8 cellular contexts compared by ENCODE assay signal in genomic region chr9:84697494-84698114, GRCh38. TPM values are rescaled to one million over a fixed set of nuclear protein-coding genes. Genes with fewer than 3 reads are reported as not detected.
A peak's percentile ranks its signal among the peaks of the same experiment; 100 is the strongest.
DNase-seq lines count a peak whose midpoint lies in the region; ATAC-seq, FAIRE-seq and TF ChIP-seq lines count a peak whose summit lies in the region.

No MANE protein-coding gene starts in this region.

- intact Hi-C loops in activated CD4-positive, alpha-beta T cell treated with anti-CD3 and anti-CD28 coated beads for 36 hours (cut with DNase I, micrococcal nuclease), result loop anchor here (1.0 to 10.0 kb wide), 7 partner anchors 84 to 917 kb away; no protein-coding TSS in a partner anchor
- intact Hi-C loops in endothelial cell of umbilical vein (cut with micrococcal nuclease), result loop anchor here (1.0 to 10.0 kb wide), 6 partner anchors 83 to 1087 kb away; no protein-coding TSS in a partner anchor

- no peak overlapping the region for H3K4me2 ChIP-seq in endothelial cell of umbilical vein (ENCODE audit: insufficient read depth, low read length)

- no peak for TF ChIP-seq EP300 in suprapubic skin (IDR thresholded peaks at IDR 0.05)

- CTCF ChIA-PET in AG04450 (lab: Charles Lee) (interaction anchor here (1.4 to 2.0 kb wide), 2 partner anchors 84 to 913 kb away, joined by 7 to 9 read pairs; no protein-coding TSS in a partner anchor), endothelial cell of umbilical vein (lab: Charles Lee) (interaction anchor here (0.5 to 5.3 kb wide), 42 partner anchors 9 to 915 kb away, joined by 3 to 77 read pairs (median 4); no protein-coding TSS in a partner anchor)
- CTCF ChIA-PET in activated CD4-positive, alpha-beta T cell treated with anti-CD3 and anti-CD28 coated beads for 36 hours (lab: Charles Lee), result interaction anchor here (0.7 to 2.4 kb wide), 7 partner anchors 24 to 642 kb away, joined by 3 to 12 read pairs (median 5); no protein-coding TSS in a partner anchor

- H3K36me3 Mint-ChIP-seq in activated CD4-positive, alpha-beta T cell treated with anti-CD3 and anti-CD28 coated beads for 36 hours (ENCODE audit: low read depth), result no peaks in the 10 kb centered on the region
- peaks cover 2% of the 10 kb centered on the region for H3K36me3 Mint-ChIP-seq in mesothelial cell of epicardium

- dilution Hi-C loops in endothelial cell of umbilical vein (cut with MboI; ENCODE audit: extremely low pct_ligation_motif_present, low sequenced_read_pairs), result no loop called here

- H3K9me1 ChIP-seq in endothelial cell of umbilical vein (replicated peaks; ENCODE audit: control insufficient read depth, extremely low read depth, insufficient read depth, low read length), result no peaks in the 10 kb centered on the region

- H3K4me3 ChIP-seq in AG04450 (ENCODE audit: low read depth, low read length), result no peak overlapping the region
- H3K4me3 ChIP-seq in endothelial cell of umbilical vein (replicated peaks in 1 of 3; ENCODE audit: insufficient read depth in 1 of 3, low read depth in 1 of 3, low read length in 3 of 3), result no peak overlapping the region
- H3K4me3 ChIP-seq in suprapubic skin, result no peak overlapping the region

- no peak overlapping the region for H2AFZ ChIP-seq in endothelial cell of umbilical vein (ENCODE audit: low read depth, low read length)

- H3K9me3 ChIP-seq in AG04450 (ENCODE audit: control insufficient read depth, insufficient read depth, low read length) (peaks cover 3% of the 10 kb centered on the region; the same call in 1 of the 2 replicates), endothelial cell of umbilical vein (replicated peaks; ENCODE audit: control insufficient read depth, insufficient read depth, low read length) (no peaks in the 10 kb centered on the region), suprapubic skin (no peaks in the 10 kb centered on the region)

- H3K36me3 ChIP-seq in endothelial cell of umbilical vein (ENCODE audit: control insufficient read depth in 2 of 2, extremely low read depth in 1 of 2, insufficient read depth in 2 of 2, low read length in 2 of 2) (no peaks in the 10 kb centered on the region), suprapubic skin (no peaks in the 10 kb centered on the region)

- H4K20me1 ChIP-seq in endothelial cell of umbilical vein (replicated peaks; ENCODE audit: control insufficient read depth, extremely low read depth, insufficient read depth, low read length), result no peaks in the 10 kb centered on the region

- TF ChIP-seq CTCF in AG04450 (IDR thresholded peaks at IDR 0.05; ENCODE audit: low read depth, low read length) (peak; percentile 24), LNCAP (IDR thresholded peaks at IDR 0.05) (peak; percentile 83), endothelial cell of umbilical vein (IDR thresholded peaks at IDR 0.05; ENCODE audit: extremely low read depth in 1 of 2, insufficient read depth in 1 of 2, low read depth in 1 of 2, low read length in 2 of 2) (peak; percentile 66 to 82), mesothelial cell of epicardium (IDR thresholded peaks at IDR 0.05; ENCODE audit: unreplicated experiment) (peak; percentile 44), suprapubic skin (IDR thresholded peaks at IDR 0.05) (peak; percentile 34 to 59)

- TF ChIP-seq POLR2A in endothelial cell of umbilical vein (IDR thresholded peaks at IDR 0.05; ENCODE audit: low read depth, low read length), result no peak
- TF ChIP-seq POLR2A in suprapubic skin (IDR thresholded peaks at IDR 0.05), result no peak

- POLR2A ChIA-PET in AG04450 (lab: Yijun Ruan, JAX), result no interaction called here
- POLR2A ChIA-PET in activated CD4-positive, alpha-beta T cell treated with anti-CD3 and anti-CD28 coated beads for 36 hours (lab: Charles Lee), result no interaction called here
- POLR2A ChIA-PET in endothelial cell of umbilical vein (lab: Charles Lee), result no interaction called here

- H3K4me1 ChIP-seq in endothelial cell of umbilical vein (ENCODE audit: control insufficient read depth, extremely low read depth, insufficient read depth, low read length), result peaks cover 5% of the 10 kb centered on the region
- H3K4me1 ChIP-seq in suprapubic skin, result peaks cover 4% of the 10 kb centered on the region

- no TSS peak for BruUV-seq in endothelial cell of umbilical vein (replicated peaks; lab: Mats Ljungman, UMichigan)

- peaks cover 2% of the 10 kb centered on the region for H3K4me1 Mint-ChIP-seq in activated CD4-positive, alpha-beta T cell treated with anti-CD3 and anti-CD28 coated beads for 36 hours
- peaks cover 14% of the 10 kb centered on the region for H3K4me1 Mint-ChIP-seq in mesothelial cell of epicardium

- H3K9me3 Mint-ChIP-seq in activated CD4-positive, alpha-beta T cell treated with anti-CD3 and anti-CD28 coated beads for 36 hours (ENCODE audit: low read depth), result no peaks in the 10 kb centered on the region
- H3K9me3 Mint-ChIP-seq in mesothelial cell of epicardium, result no peaks in the 10 kb centered on the region

- H3K27me3 Mint-ChIP-seq in activated CD4-positive, alpha-beta T cell treated with anti-CD3 and anti-CD28 coated beads for 36 hours, result peaks cover 7% of the 10 kb centered on the region
- H3K27me3 Mint-ChIP-seq in mesothelial cell of epicardium (ENCODE audit: low read depth), result peaks cover 13% of the 10 kb centered on the region

- no peaks in the 10 kb centered on the region for H3K79me2 ChIP-seq in endothelial cell of umbilical vein (ENCODE audit: control insufficient read depth, insufficient read depth, low read length)

- H3K4me3 Mint-ChIP-seq in activated CD4-positive, alpha-beta T cell treated with anti-CD3 and anti-CD28 coated beads for 36 hours, result no peak overlapping the region
- no peak overlapping the region for H3K4me3 Mint-ChIP-seq in mesothelial cell of epicardium

- no peak overlapping the region for H3K27ac Mint-ChIP-seq in activated CD4-positive, alpha-beta T cell treated with anti-CD3 and anti-CD28 coated beads for 36 hours
- H3K27ac Mint-ChIP-seq in mesothelial cell of epicardium, result no peak overlapping the region

- 48% methylated on average over 5 of the region's 5 CpGs for WGBS in suprapubic skin

- H3K27me3 ChIP-seq in AG04450 (ENCODE audit: control insufficient read depth, insufficient read depth, low read length) (no peaks in the 10 kb centered on the region), endothelial cell of umbilical vein (ENCODE audit: control insufficient read depth in 2 of 2, insufficient read depth in 2 of 2, low read length in 2 of 2) (peaks cover 0 to 2% of the 10 kb centered on the region in 2 experiments), suprapubic skin (no peaks in the 10 kb centered on the region)

- DNase-seq in AG04450 (ENCODE audit: low read depth, low spot score) (no peak), endothelial cell of umbilical vein (ENCODE audit: low read depth, low spot score) (peak; percentile 52), mesothelial cell of epicardium (ENCODE audit: low spot score in 2 of 2, unreplicated experiment in 2 of 2) (peak; percentile 37 to 76), suprapubic skin (ENCODE audit: low spot score in 2 of 2) (peak in 1 of 2 donors; percentile 77)
- DNase-seq in activated CD4-positive, alpha-beta T cell treated with anti-CD3 and anti-CD28 coated beads for 36 hours, result peak; percentile 77

- peak; percentile 30 for ATAC-seq in GM18508 (IDR thresholded peaks at IDR 0.05; ENCODE audit: insufficient read depth, unreplicated experiment)
- no peak for ATAC-seq in activated CD4-positive, alpha-beta T cell treated with anti-CD3 and anti-CD28 coated beads for 36 hours
- no peak for ATAC-seq in GM19452 (IDR thresholded peaks at IDR 0.05; ENCODE audit: unreplicated experiment)

- no peak overlapping the region for H3K9ac ChIP-seq in endothelial cell of umbilical vein (replicated peaks; ENCODE audit: extremely low read depth, insufficient read depth, low read length)

- H3K27ac ChIP-seq in AG04450 (ENCODE audit: low read depth, low read length), result no peak overlapping the region
- no peak overlapping the region for H3K27ac ChIP-seq in endothelial cell of umbilical vein (ENCODE audit: insufficient read depth, low read depth, low read length)
- H3K27ac ChIP-seq in suprapubic skin, result no peak overlapping the region

- peak; percentile 61 for FAIRE-seq in endothelial cell of umbilical vein (lab: Jason Lieb, UNC)

TF ChIP-seq in endothelial cell of umbilical vein, 7 proteins besides CTCF, POLR2A, EP300 and RAD21:
- TF ChIP-seq POLR2AphosphoS5 (IDR thresholded peaks at IDR 0.05; ENCODE audit: insufficient read depth, low read depth, low read length) (no peak), MAX (IDR thresholded peaks at IDR 0.05; ENCODE audit: insufficient read depth, insufficient read length) (no peak), MYC (IDR thresholded peaks at IDR 0.05; ENCODE audit: low read depth, low read length) (no peak), GATA2 (IDR thresholded peaks at IDR 0.05; ENCODE audit: insufficient read depth, insufficient read length, low read depth, low read length) (no peak), EZH2 (IDR thresholded peaks at IDR 0.05; ENCODE audit: borderline replicate concordance, low read depth, low read length, severe bottlenecking) (no peak), FOS (IDR thresholded peaks at IDR 0.05; ENCODE audit: borderline replicate concordance, insufficient read depth, low read length) (no peak), JUN (IDR thresholded peaks at IDR 0.05; ENCODE audit: borderline replicate concordance, insufficient read depth, insufficient read length, low read depth) (no peak)
TF ChIP-seq in endothelial cell of umbilical vein: peak in this region for 0.

RNA-seq across cellular contexts. Expression of gene NTRK2, which starts 28.1 kb away (rescaled TPM):
- not detected in 2 replicates for polyA plus RNA-seq in AG04450 (2011; rRNA removed)
- 0.04 and 0.09 TPM in 2 replicates for polyA minus RNA-seq in AG04450 (2011; rRNA and poly(A)+ RNA removed)
- 1 to 10 TPM; 1.8 TPM for total RNA-seq in activated CD4-positive, alpha-beta T cell treated with anti-CD3 and anti-CD28 coated beads for 36 hours
- 0.05 and 0.13 TPM in 2 replicates for total RNA-seq in endothelial cell of umbilical vein
- 0.01 TPM in 1 of 2 replicates, not detected in the other for polyA plus RNA-seq in endothelial cell of umbilical vein
- 0.01 and 0.03 TPM in 2 replicates for polyA plus RNA-seq in endothelial cell of umbilical vein (2011; cell fraction: cytosol; rRNA removed)
- 0.03 TPM in 1 of 2 replicates, not detected in the other for polyA plus RNA-seq in endothelial cell of umbilical vein (2011; cell fraction: nucleus; rRNA removed)
- 0.05 and 0.11 TPM in 2 replicates for polyA plus RNA-seq in endothelial cell of umbilical vein (2012)
- polyA minus RNA-seq in endothelial cell of umbilical vein, result 0.08 and 0.12 TPM in 2 replicates
- not detected for polyA minus RNA-seq in endothelial cell of umbilical vein (2011; cell fraction: cytosol; rRNA and poly(A)+ RNA removed)
- 0.05 TPM in 1 of 2 replicates, not detected in the other for polyA minus RNA-seq in endothelial cell of umbilical vein (2011; cell fraction: nucleus; rRNA and poly(A)+ RNA removed)
- total RNA-seq in mesothelial cell of epicardium, result 63.4 to 67.5 TPM (median 65.0 TPM) in 3 replicates
- total RNA-seq in suprapubic skin, result 10 to 100 TPM in 3 of 4 donors, 1 to 10 TPM in 1; 9.5 to 19.5 (median 12.3) TPM

Comparison
In these comparisons a context has a peak if more than half of its experiments do, and no peak if none do; other contexts are left out.
1. CTCF ChIP-seq: peak in every context shown above with its lines; median percentile 83 in LNCAP; 74 in endothelial cell of umbilical vein; 46 in suprapubic skin; 44 in mesothelial cell of epicardium; 24 in AG04450.